In the genomic region with DNA sequence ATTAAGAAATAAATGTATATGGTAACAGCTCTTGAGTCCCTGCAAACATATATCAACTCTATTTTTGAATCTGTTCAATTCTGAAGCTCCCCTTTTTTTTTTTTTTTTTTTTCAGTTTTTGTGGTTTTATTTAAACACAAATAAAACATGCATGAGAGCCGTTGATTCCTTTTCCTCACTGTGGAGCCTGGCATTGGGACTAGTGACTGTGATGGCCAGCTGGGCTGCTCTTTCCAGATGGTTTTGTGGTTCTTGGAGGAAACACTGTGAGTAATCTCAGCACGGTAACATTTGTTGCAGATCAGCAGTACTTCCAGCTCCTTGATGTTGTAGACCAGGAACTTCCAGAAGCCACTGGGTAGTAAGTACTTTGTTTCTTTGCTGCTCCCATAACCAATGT, we compare ENCODE assay signal across 3 cellular contexts.
TF ChIP-seq lines count a peak whose summit lies in the region.

No MANE protein-coding gene starts in this region.

TF ChIP-seq in IMR-90, 13 proteins besides CTCF, POLR2A, EP300 and RAD21:
- TF ChIP-seq, protein P1, sequence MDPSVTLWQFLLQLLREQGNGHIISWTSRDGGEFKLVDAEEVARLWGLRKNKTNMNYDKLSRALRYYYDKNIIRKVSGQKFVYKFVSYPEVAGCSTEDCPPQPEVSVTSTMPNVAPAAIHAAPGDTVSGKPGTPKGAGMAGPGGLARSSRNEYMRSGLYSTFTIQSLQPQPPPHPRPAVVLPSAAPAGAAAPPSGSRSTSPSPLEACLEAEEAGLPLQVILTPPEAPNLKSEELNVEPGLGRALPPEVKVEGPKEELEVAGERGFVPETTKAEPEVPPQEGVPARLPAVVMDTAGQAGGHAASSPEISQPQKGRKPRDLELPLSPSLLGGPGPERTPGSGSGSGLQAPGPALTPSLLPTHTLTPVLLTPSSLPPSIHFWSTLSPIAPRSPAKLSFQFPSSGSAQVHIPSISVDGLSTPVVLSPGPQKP (IDR thresholded peaks at IDR 0.05; ENCODE audit: borderline replicate concordance, low read depth, low read length), result no peak

TF ChIP-seq in K562, 482 proteins besides CTCF, POLR2A, EP300 and RAD21:
- TF ChIP-seq, protein P2, sequence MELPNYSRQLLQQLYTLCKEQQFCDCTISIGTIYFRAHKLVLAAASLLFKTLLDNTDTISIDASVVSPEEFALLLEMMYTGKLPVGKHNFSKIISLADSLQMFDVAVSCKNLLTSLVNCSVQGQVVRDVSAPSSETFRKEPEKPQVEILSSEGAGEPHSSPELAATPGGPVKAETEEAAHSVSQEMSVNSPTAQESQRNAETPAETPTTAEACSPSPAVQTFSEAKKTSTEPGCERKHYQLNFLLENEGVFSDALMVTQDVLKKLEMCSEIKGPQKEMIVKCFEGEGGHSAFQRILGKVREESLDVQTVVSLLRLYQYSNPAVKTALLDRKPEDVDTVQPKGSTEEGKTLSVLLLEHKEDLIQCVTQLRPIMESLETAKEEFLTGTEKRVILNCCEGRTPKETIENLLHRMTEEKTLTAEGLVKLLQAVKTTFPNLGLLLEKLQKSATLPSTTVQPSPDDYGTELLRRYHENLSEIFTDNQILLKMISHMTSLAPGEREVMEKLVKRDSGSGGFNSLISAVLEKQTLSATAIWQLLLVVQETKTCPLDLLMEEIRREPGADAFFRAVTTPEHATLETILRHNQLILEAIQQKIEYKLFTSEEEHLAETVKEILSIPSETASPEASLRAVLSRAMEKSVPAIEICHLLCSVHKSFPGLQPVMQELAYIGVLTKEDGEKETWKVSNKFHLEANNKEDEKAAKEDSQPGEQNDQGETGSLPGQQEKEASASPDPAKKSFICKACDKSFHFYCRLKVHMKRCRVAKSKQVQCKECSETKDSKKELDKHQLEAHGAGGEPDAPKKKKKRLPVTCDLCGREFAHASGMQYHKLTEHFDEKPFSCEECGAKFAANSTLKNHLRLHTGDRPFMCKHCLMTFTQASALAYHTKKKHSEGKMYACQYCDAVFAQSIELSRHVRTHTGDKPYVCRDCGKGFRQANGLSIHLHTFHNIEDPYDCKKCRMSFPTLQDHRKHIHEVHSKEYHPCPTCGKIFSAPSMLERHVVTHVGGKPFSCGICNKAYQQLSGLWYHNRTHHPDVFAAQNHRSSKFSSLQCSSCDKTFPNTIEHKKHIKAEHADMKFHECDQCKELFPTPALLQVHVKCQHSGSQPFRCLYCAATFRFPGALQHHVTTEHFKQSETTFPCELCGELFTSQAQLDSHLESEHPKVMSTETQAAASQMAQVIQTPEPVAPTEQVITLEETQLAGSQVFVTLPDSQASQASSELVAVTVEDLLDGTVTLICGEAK (IDR thresholded peaks at IDR 0.05), result peak; percentile 66
- TF ChIP-seq, protein P2 (CRISPR knock-in tag; IDR thresholded peaks at IDR 0.05), result no peak
- no peak for TF ChIP-seq CHCHD3 (CRISPR knock-in tag; IDR thresholded peaks at IDR 0.05)

TF ChIP-seq in SK-N-SH treated with all-trans-retinoic acid at 6 μM for 48 hours, 23 proteins besides CTCF, POLR2A, EP300 and RAD21:
- TF ChIP-seq ZC3H10 (CRISPR knock-in tag; IDR thresholded peaks at IDR 0.05), result no peak
- no peak for TF ChIP-seq OSR1 (CRISPR knock-in tag; IDR thresholded peaks at IDR 0.05)
- no peak for TF ChIP-seq SNAI2 (CRISPR knock-in tag; IDR thresholded peaks at IDR 0.05)
- no peak for TF ChIP-seq PPARA (CRISPR knock-in tag; IDR thresholded peaks at IDR 0.05; ENCODE audit: borderline replicate concordance)
- TF ChIP-seq GLIS3 (CRISPR knock-in tag; IDR thresholded peaks at IDR 0.05), result no peak
- TF ChIP-seq CSDC2 (CRISPR knock-in tag; IDR thresholded peaks at IDR 0.05), result no peak
- no peak for TF ChIP-seq ZNF70 (CRISPR knock-in tag; IDR thresholded peaks at IDR 0.05)
- TF ChIP-seq ESRRG (CRISPR knock-in tag; IDR thresholded peaks at IDR 0.05), result no peak
- TF ChIP-seq, protein P3, sequence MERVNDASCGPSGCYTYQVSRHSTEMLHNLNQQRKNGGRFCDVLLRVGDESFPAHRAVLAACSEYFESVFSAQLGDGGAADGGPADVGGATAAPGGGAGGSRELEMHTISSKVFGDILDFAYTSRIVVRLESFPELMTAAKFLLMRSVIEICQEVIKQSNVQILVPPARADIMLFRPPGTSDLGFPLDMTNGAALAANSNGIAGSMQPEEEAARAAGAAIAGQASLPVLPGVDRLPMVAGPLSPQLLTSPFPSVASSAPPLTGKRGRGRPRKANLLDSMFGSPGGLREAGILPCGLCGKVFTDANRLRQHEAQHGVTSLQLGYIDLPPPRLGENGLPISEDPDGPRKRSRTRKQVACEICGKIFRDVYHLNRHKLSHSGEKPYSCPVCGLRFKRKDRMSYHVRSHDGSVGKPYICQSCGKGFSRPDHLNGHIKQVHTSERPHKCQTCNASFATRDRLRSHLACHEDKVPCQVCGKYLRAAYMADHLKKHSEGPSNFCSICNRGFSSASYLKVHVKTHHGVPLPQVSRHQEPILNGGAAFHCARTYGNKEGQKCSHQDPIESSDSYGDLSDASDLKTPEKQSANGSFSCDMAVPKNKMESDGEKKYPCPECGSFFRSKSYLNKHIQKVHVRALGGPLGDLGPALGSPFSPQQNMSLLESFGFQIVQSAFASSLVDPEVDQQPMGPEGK (CRISPR knock-in tag; IDR thresholded peaks at IDR 0.05; ENCODE audit: borderline replicate concordance), result no peak
- TF ChIP-seq TCF4 (CRISPR knock-in tag; IDR thresholded peaks at IDR 0.05; ENCODE audit: borderline replicate concordance), result no peak
- TF ChIP-seq ZNF8 (CRISPR knock-in tag; IDR thresholded peaks at IDR 0.05), result no peak
- TF ChIP-seq, protein P4, sequence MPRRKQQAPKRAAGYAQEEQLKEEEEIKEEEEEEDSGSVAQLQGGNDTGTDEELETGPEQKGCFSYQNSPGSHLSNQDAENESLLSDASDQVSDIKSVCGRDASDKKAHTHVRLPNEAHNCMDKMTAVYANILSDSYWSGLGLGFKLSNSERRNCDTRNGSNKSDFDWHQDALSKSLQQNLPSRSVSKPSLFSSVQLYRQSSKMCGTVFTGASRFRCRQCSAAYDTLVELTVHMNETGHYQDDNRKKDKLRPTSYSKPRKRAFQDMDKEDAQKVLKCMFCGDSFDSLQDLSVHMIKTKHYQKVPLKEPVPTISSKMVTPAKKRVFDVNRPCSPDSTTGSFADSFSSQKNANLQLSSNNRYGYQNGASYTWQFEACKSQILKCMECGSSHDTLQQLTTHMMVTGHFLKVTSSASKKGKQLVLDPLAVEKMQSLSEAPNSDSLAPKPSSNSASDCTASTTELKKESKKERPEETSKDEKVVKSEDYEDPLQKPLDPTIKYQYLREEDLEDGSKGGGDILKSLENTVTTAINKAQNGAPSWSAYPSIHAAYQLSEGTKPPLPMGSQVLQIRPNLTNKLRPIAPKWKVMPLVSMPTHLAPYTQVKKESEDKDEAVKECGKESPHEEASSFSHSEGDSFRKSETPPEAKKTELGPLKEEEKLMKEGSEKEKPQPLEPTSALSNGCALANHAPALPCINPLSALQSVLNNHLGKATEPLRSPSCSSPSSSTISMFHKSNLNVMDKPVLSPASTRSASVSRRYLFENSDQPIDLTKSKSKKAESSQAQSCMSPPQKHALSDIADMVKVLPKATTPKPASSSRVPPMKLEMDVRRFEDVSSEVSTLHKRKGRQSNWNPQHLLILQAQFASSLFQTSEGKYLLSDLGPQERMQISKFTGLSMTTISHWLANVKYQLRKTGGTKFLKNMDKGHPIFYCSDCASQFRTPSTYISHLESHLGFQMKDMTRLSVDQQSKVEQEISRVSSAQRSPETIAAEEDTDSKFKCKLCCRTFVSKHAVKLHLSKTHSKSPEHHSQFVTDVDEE (CRISPR knock-in tag; IDR thresholded peaks at IDR 0.05), result no peak
- TF ChIP-seq ISL1 (CRISPR knock-in tag; IDR thresholded peaks at IDR 0.05), result no peak
- TF ChIP-seq, protein P5, sequence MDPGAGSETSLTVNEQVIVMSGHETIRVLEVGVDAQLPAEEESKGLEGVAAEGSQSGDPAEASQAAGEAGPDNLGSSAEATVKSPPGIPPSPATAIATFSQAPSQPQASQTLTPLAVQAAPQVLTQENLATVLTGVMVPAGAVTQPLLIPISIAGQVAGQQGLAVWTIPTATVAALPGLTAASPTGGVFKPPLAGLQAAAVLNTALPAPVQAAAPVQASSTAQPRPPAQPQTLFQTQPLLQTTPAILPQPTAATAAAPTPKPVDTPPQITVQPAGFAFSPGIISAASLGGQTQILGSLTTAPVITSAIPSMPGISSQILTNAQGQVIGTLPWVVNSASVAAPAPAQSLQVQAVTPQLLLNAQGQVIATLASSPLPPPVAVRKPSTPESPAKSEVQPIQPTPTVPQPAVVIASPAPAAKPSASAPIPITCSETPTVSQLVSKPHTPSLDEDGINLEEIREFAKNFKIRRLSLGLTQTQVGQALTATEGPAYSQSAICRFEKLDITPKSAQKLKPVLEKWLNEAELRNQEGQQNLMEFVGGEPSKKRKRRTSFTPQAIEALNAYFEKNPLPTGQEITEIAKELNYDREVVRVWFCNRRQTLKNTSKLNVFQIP (CRISPR knock-in tag; IDR thresholded peaks at IDR 0.05; ENCODE audit: borderline replicate concordance, low read depth), result no peak
